Comparison of ENCODE assay signal across 9 cellular contexts in genomic region chr2:33214436-33214835, GRCh38.
DNase-seq lines count a peak whose midpoint lies in the region; ATAC-seq and TF ChIP-seq lines count a peak whose summit lies in the region.
"Had no signal": no experiment of that assay in that cellular context is flagged by ENCODE, and none has a peak within 500 bp of the region (broad histone marks: within the 10 kb centered on the region; RNA-seq: fewer than 3 reads in every experiment).

No MANE protein-coding gene starts in this region.

- no peak for TF ChIP-seq CTCF in SU-DHL-6 (IDR thresholded peaks at IDR 0.05; ENCODE audit: insufficient read depth, low read length, poor library complexity, severe bottlenecking)
- TF ChIP-seq CTCF in heart left ventricle (IDR thresholded peaks at IDR 0.05), result no peak

- H3K27me3 ChIP-seq in GM23248 (replicated peaks; ENCODE audit: insufficient read depth) (no peaks in the 10 kb centered on the region), SU-DHL-6 (ENCODE audit: low read length) (no peaks in the 10 kb centered on the region), heart left ventricle (no peaks in the 10 kb centered on the region)
- H3K27me3 ChIP-seq in effector memory CD4-positive, alpha-beta T cell (replicated peaks; ENCODE audit: control insufficient read depth, insufficient read depth, low read length, poor library complexity, severe bottlenecking), result no peaks in the 10 kb centered on the region

- H3K9ac ChIP-seq in GM23248, result no peak overlapping the region
- peak overlapping the region; percentile 20 for H3K9ac ChIP-seq in SU-DHL-6 (ENCODE audit: low read length)

- no peak for TF ChIP-seq POLR2A in heart left ventricle (IDR thresholded peaks at IDR 0.05)

- H3K9me2 ChIP-seq in GM23248 (ENCODE audit: insufficient read depth) (no peaks in the 10 kb centered on the region), SU-DHL-6 (replicated peaks; ENCODE audit: insufficient read depth, low read length) (no peaks in the 10 kb centered on the region)

- intact Hi-C loops in heart left ventricle (cut with DNase I), result loop anchor here in 1 of 10 donors (5.0 kb wide), 1 partner anchor 77 kb away; no protein-coding TSS in a partner anchor

- H3K79me2 ChIP-seq in GM23248 (ENCODE audit: insufficient read depth), result peaks cover 14% of the 10 kb centered on the region
- H3K79me2 ChIP-seq in SU-DHL-6 (ENCODE audit: insufficient read depth, low read length), result peaks cover 3% of the 10 kb centered on the region; the same call in 1 of the 2 replicates

- peaks cover 11% of the 10 kb centered on the region; the same call in 1 of the 2 replicates for H3K36me3 ChIP-seq in GM23248 (ENCODE audit: low read depth)
- H3K36me3 ChIP-seq in SU-DHL-6 (ENCODE audit: low read length), result peaks cover 24% of the 10 kb centered on the region
- peaks cover 0 to 10% (median 0%) of the 10 kb centered on the region in 9 donors for H3K36me3 ChIP-seq in heart left ventricle
- no peaks in the 10 kb centered on the region for H3K36me3 ChIP-seq in effector memory CD4-positive, alpha-beta T cell (ENCODE audit: control insufficient read depth, insufficient read depth, low read length)

- DNase-seq in GM23248, result no peak
- DNase-seq in heart left ventricle, result peak in 3 of 5 donors; percentile 28 to 43 (median 32)
- DNase-seq in stimulated activated naive CD8-positive, alpha-beta T cell treated with anti-CD3 and anti-CD28 coated beads, Interleukin-15, Interleukin-2, amounts not matched to agents 100 U/mL and 50 U/mL, for 24 hours, result no peak
- DNase-seq in midbrain (lab: John Stamatoyannopoulos, UW), result no peak
- DNase-seq in activated effector memory CD4-positive, alpha-beta T cell treated with anti-CD3 and anti-CD28 coated beads, Interleukin-2, amount 50 U/mL, for 16 hours, result no peak
- no peak for DNase-seq in effector memory CD4-positive, alpha-beta T cell
- DNase-seq: activated CD4-positive, alpha-beta T cell treated with anti-CD3 and anti-CD28 coated beads, Interleukin-2, amount 10 ng/mL, durations not matched to agents 24 days and 14 days; DND-41 had no signal

- H2AFZ ChIP-seq in GM23248 (no peak overlapping the region), SU-DHL-6 (ENCODE audit: low read depth, low read length, severe bottlenecking) (peak overlapping the region; percentile 42)

- H4K20me1 ChIP-seq in GM23248 (ENCODE audit: insufficient read depth) (no peaks in the 10 kb centered on the region), SU-DHL-6 (ENCODE audit: low read depth, low read length) (no peaks in the 10 kb centered on the region)

- peak in 3 of 4 donors; percentile 26 to 78 (median 27) for ATAC-seq in heart left ventricle
- ATAC-seq in stimulated activated naive CD8-positive, alpha-beta T cell treated with anti-CD3 and anti-CD28 coated beads, Interleukin-15, Interleukin-2, amounts not matched to agents 100 U/mL and 50 U/mL, for 24 hours, result peak; percentile 46

- 93 to 97% methylated on average over 11 of the region's 11 CpGs for WGBS in GM23248 (ENCODE audit: low coverage in 1 of 2, low lambda C conversion rate in 2 of 2, missing lambda C conversion rate in 2 of 2), 2 experiments
- 25 to 37% (median 29%) methylated on average over 11 of the region's 11 CpGs for WGBS in heart left ventricle, 4 donors

- H3K4me3 ChIP-seq in GM23248 (no peak overlapping the region), SU-DHL-6 (ENCODE audit: insufficient read depth, low read length, poor library complexity, severe bottlenecking) (no peak overlapping the region), heart left ventricle (no peak overlapping the region)
- H3K4me3 ChIP-seq in effector memory CD4-positive, alpha-beta T cell (ENCODE audit: insufficient read depth, low read depth, low read length, poor library complexity, severe bottlenecking), result no peak overlapping the region

- H3F3A ChIP-seq in GM23248 (ENCODE audit: insufficient read depth) (peaks cover 80% of the 10 kb centered on the region), SU-DHL-6 (ENCODE audit: insufficient read depth) (peaks cover 13% of the 10 kb centered on the region; the same call in 1 of the 2 replicates)

- no peaks in the 10 kb centered on the region for H3K9me3 ChIP-seq in GM23248 (ENCODE audit: low read depth)
- H3K9me3 ChIP-seq in SU-DHL-6 (ENCODE audit: insufficient read depth, low read length), result no peaks in the 10 kb centered on the region
- H3K9me3 ChIP-seq in heart left ventricle, result no peaks in the 10 kb centered on the region
- no peaks in the 10 kb centered on the region for H3K9me3 ChIP-seq in effector memory CD4-positive, alpha-beta T cell (ENCODE audit: control insufficient read depth, low read length)

- H3K27ac ChIP-seq in GM23248, result peak overlapping the region; percentile 69
- peak overlapping the region; percentile 69 for H3K27ac ChIP-seq in SU-DHL-6 (ENCODE audit: low read depth, low read length)
- peak overlapping the region in 8 of 12 donors; percentile 3 to 75 (median 44) for H3K27ac ChIP-seq in heart left ventricle
- no peak overlapping the region for H3K27ac ChIP-seq in effector memory CD4-positive, alpha-beta T cell (ENCODE audit: insufficient read depth, low read length, poor library complexity, severe bottlenecking)

- H3K4me1 ChIP-seq in GM23248 (ENCODE audit: insufficient read depth), result peaks cover 78% of the 10 kb centered on the region
- peaks cover 5 to 70% (median 47%) of the 10 kb centered on the region in 12 donors for H3K4me1 ChIP-seq in heart left ventricle
- no peaks in the 10 kb centered on the region for H3K4me1 ChIP-seq in effector memory CD4-positive, alpha-beta T cell (ENCODE audit: control insufficient read depth, insufficient read depth, low read length, poor library complexity, severe bottlenecking)

- in situ Hi-C loops in GM23248 (cut with MboI), result no loop called here

- peak overlapping the region; percentile 23 for H3K4me2 ChIP-seq in GM23248 (ENCODE audit: unreplicated experiment)
- H3K4me2 ChIP-seq in SU-DHL-6 (ENCODE audit: low read depth, low read length, poor library complexity, severe bottlenecking), result peak overlapping the region; percentile 42

Comparison
In these comparisons a context has a peak if more than half of its experiments do, and no peak if none do; other contexts are left out.
1. DNase-seq: peak in heart left ventricle (3 of 5); none in GM23248 (single experiment), stimulated activated naive CD8-positive, alpha-beta T cell treated with anti-CD3 and anti-CD28 coated beads, Interleukin-15, Interleukin-2, amounts not matched to agents 100 U/mL and 50 U/mL, for 24 hours (single experiment), midbrain (single experiment), activated effector memory CD4-positive, alpha-beta T cell treated with anti-CD3 and anti-CD28 coated beads, Interleukin-2, amount 50 U/mL, for 16 hours (single experiment) and effector memory CD4-positive, alpha-beta T cell (0 of 3).